ENCODE assay signal across 1 cellular context in genomic region chr3:13193320-13194284, GRCh38.
TF ChIP-seq lines count a peak whose summit lies in the region.

No MANE protein-coding gene starts in this region.

TF ChIP-seq in H1, 55 proteins besides CTCF, POLR2A, EP300 and RAD21:
- no peak for TF ChIP-seq TEAD4 (IDR thresholded peaks at IDR 0.05; ENCODE audit: low read depth, low read length)
- no peak for TF ChIP-seq TCF12 (IDR thresholded peaks at IDR 0.05; ENCODE audit: low read depth, low read length)
- TF ChIP-seq SP2 (IDR thresholded peaks at IDR 0.05; ENCODE audit: low read length) = no peak
- no peak for TF ChIP-seq YY1 (IDR thresholded peaks at IDR 0.05; ENCODE audit: low read depth, low read length)
- no peak for TF ChIP-seq SIX5 (IDR thresholded peaks at IDR 0.05; ENCODE audit: low read depth, low read length)
- TF ChIP-seq NANOG (IDR thresholded peaks at IDR 0.05; ENCODE audit: insufficient read depth, low read depth, low read length, poor library complexity, severe bottlenecking) = no peak
- no peak for TF ChIP-seq SRF (IDR thresholded peaks at IDR 0.05; ENCODE audit: low read depth, low read length)
- TF ChIP-seq CHD1 (IDR thresholded peaks at IDR 0.05; ENCODE audit: low read depth, low read length) = no peak
- TF ChIP-seq BCL11A (IDR thresholded peaks at IDR 0.05; ENCODE audit: low read depth in 2 of 2, low read length in 2 of 2) = no peak
- no peak for TF ChIP-seq RXRA (IDR thresholded peaks at IDR 0.05; ENCODE audit: insufficient read depth, low read depth, low read length)
- TF ChIP-seq RNF2 (IDR thresholded peaks at IDR 0.05; ENCODE audit: borderline replicate concordance, low read depth, low read length, missing control alignments, poor library complexity, severe bottlenecking) = no peak
- no peak for TF ChIP-seq CEBPB (IDR thresholded peaks at IDR 0.05; ENCODE audit: low read depth, low read length)
- no peak for TF ChIP-seq NRF1 (IDR thresholded peaks at IDR 0.05; ENCODE audit: low read depth, low read length)
- no peak for TF ChIP-seq TAF1 (IDR thresholded peaks at IDR 0.05; ENCODE audit: low read depth, low read length)
- TF ChIP-seq CTBP2 (IDR thresholded peaks at IDR 0.05; ENCODE audit: borderline replicate concordance, insufficient read depth, insufficient read length, low read length) = no peak
